Comparison of ENCODE assay signal across 18 cellular contexts in the genomic region with DNA sequence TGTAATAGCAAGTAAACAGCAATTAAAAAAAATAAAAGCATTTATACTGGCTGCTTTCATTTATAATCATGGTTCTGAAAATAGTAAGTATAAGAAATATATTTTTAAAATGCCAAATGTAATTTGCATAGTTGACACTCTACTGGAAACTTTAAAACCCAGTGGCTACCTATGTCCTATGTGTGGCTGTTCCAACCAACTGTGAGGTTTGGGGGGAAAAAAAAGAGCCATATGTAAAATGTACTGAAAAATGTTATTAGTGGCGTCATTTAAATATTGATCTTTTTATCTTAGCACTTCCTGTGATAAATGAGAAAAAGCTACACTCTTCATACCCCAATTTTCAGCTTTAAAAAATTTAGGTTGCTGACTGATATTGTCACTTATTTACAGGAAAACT.
A peak's percentile ranks its signal among the peaks of the same experiment; 100 is the strongest.
DNase-seq lines count a peak whose midpoint lies in the region; ATAC-seq, FAIRE-seq and TF ChIP-seq lines count a peak whose summit lies in the region.
"Had no signal": no experiment of that assay in that cellular context is flagged by ENCODE, and none has a peak within 500 bp of the region (broad histone marks: within the 10 kb centered on the region; RNA-seq: fewer than 3 reads in every experiment).

No MANE protein-coding gene starts in this region.

- H3K27ac ChIP-seq in OCI-LY3 (ENCODE audit: low read length) (peak overlapping the region; percentile 85), layer of hippocampus (ENCODE audit: low read depth, low read length) (peak overlapping the region; percentile 36), stomach (peak overlapping the region in 3 of 5 donors; percentile 1 to 91 (median 90))
- H3K27ac ChIP-seq: RWPE1 had no signal

- DNase-seq in stomach (no peak), SIG-M5 treated with dmso at 0.1 percent for 504 hours (lab: John Stamatoyannopoulos, UW; ENCODE audit: unreplicated experiment) (no peak), frontal cortex (ENCODE audit: low spot score in 2 of 2) (no peak)
- DNase-seq: activated CD4-positive, alpha-beta T cell treated with anti-CD3 and anti-CD28 coated beads, Interleukin-2, amount 10 ng/mL, durations not matched to agents 24 days and 14 days; activated T-cell treated with anti-CD3 and anti-CD28 coated beads, Interleukin-2, amount 50 U/mL, for 72 hours; aorta; CD8-positive, alpha-beta memory T cell; NCI-H187 treated with DMSO at 0.1 percent for 48 hours; NCI-H526 treated with DMSO at 0.1 percent for 48 hours; retina; stimulated activated CD4-positive, alpha-beta T cell treated with anti-CD3 and anti-CD28 coated beads, Interleukin-4, amount 100 ng/mL, for 4 hours had no signal

- peaks cover 83% of the 10 kb centered on the region for H3K4me1 ChIP-seq in OCI-LY3 (ENCODE audit: low read length)
- H3K4me1 ChIP-seq in stomach = peaks cover 0 to 50% (median 9%) of the 10 kb centered on the region in 4 donors

- peaks cover 100% of the 10 kb centered on the region for H3K79me2 ChIP-seq in OCI-LY3 (ENCODE audit: low read length)

- H3K9me3 ChIP-seq in OCI-LY3 (ENCODE audit: insufficient read depth, low read length) (no peaks in the 10 kb centered on the region), stomach (no peaks in the 10 kb centered on the region)

- H3K36me3 ChIP-seq in OCI-LY3 (replicated peaks; ENCODE audit: low read depth, low read length) (peaks cover 36% of the 10 kb centered on the region), stomach (no peaks in the 10 kb centered on the region)

- TF ChIP-seq POLR2A in stomach (IDR thresholded peaks at IDR 0.05) = no peak

- H3K4me3 ChIP-seq in GM12875 (ENCODE audit: low read depth, low read length) (peak overlapping the region; percentile 42), OCI-LY3 (ENCODE audit: low read length) (peak overlapping the region; percentile 75), stomach (no peak overlapping the region)

- FAIRE-seq in frontal cortex (lab: Jason Lieb, UNC) = no peak

- ATAC-seq in HG03469 (IDR thresholded peaks at IDR 0.05; ENCODE audit: unreplicated experiment) (no peak), HG02642 (IDR thresholded peaks at IDR 0.05; ENCODE audit: poor library complexity, unreplicated experiment) (no peak)
- ATAC-seq: activated T-cell treated with anti-CD3 and anti-CD28 coated beads, Interleukin-2, amount 50 U/mL, for 72 hours; stimulated activated effector memory CD8-positive, alpha-beta T cell treated with anti-CD3 and anti-CD28 coated beads, Interleukin-12 subunit alpha, Interleukin-12 subunit beta, amount 100 ng/mL, for 72 hours had no signal

- H3K27me3 ChIP-seq in OCI-LY3 (ENCODE audit: low read depth, low read length) (no peaks in the 10 kb centered on the region), layer of hippocampus (ENCODE audit: control insufficient read depth, insufficient read depth, low read length) (no peaks in the 10 kb centered on the region), stomach (peaks cover 0 to under 1% (median 0%) of the 10 kb centered on the region in 3 donors)

- WGBS in stomach, 5 donors = 74 to 92% (median 82%) methylated on average over 1 of the region's 1 CpG

- no peak for TF ChIP-seq EP300 in stomach (IDR thresholded peaks at IDR 0.05)

- H3K4me2 ChIP-seq in OCI-LY3 (ENCODE audit: low read length) = peak overlapping the region; percentile 81

- H2AFZ ChIP-seq in OCI-LY3 (ENCODE audit: low read depth, low read length) = no peak overlapping the region

- intact Hi-C loops in stomach (cut with DNase I; ENCODE audit: low total_unique reads) = no loop called here

- TF ChIP-seq CTCF in GM12875 (IDR thresholded peaks at IDR 0.05; ENCODE audit: borderline replicate concordance, insufficient read depth, low read depth, low read length) = no peak
- TF ChIP-seq CTCF in OCI-LY3 (IDR thresholded peaks at IDR 0.05; ENCODE audit: low read depth, low read length) = no peak
- TF ChIP-seq CTCF in stomach (IDR thresholded peaks at IDR 0.05) = no peak

- H3K9ac ChIP-seq in OCI-LY3 (ENCODE audit: low read length) = peak overlapping the region; percentile 70

- peaks cover 98% of the 10 kb centered on the region for H4K20me1 ChIP-seq in OCI-LY3 (ENCODE audit: insufficient read depth, low read length)

Comparison
In these comparisons a context has a peak if more than half of its experiments do, and no peak if none do; other contexts are left out.
1. H3K4me3 ChIP-seq: peak in GM12875 (single experiment) and OCI-LY3 (single experiment); none in stomach (0 of 4).
2. H3K27ac ChIP-seq: peak in every context shown above with its lines; median percentile 90 in stomach; 85 in OCI-LY3; 36 in layer of hippocampus.